Comparison of ENCODE assay signal across 19 cellular contexts in genomic region chr14:60233251-60233650, GRCh38.
"Had no signal": no experiment of that assay in that cellular context is flagged by ENCODE, and none has a peak within 500 bp of the region (broad histone marks: within the 10 kb centered on the region; RNA-seq: fewer than 3 reads in every experiment).

No MANE protein-coding gene starts in this region.

- FAIRE-seq: frontal cortex had no signal

- ATAC-seq: activated CD8-positive, alpha-beta memory T cell treated with anti-CD3 and anti-CD28 coated beads, Interleukin-2, amount 10 ng/mL, durations not matched to agents 7 days and 5 days; left ventricle myocardium superior; mucosa of descending colon; right cardiac atrium had no signal

- DNase-seq: activated CD4-positive, alpha-beta memory T cell treated with anti-CD3 and anti-CD28 coated beads, Interleukin-2, amount 10 ng/mL, durations not matched to agents 7 days and 5 days; activated CD8-positive, alpha-beta memory T cell treated with anti-CD3 and anti-CD28 coated beads, Interleukin-2, amount 10 ng/mL, durations not matched to agents 7 days and 5 days; dorsolateral prefrontal cortex; endodermal cell; head of caudate nucleus; left ventricle myocardium superior; mucosa of descending colon; naive B cell; right cardiac atrium; stimulated activated CD4-positive, alpha-beta T cell treated with anti-CD3 and anti-CD28 coated beads, Interleukin-2, amount 100 ng/mL, for 24 hours; stimulated activated naive CD4-positive, alpha-beta T cell treated with Interleukin-2 at 50 U/mL for 16 hours; SW 1271; T-helper 2 cell; transverse colon; WERI-Rb-1 had no signal

- H3K4me3 ChIP-seq: cardiac muscle cell, dorsolateral prefrontal cortex, mucosa of descending colon, prostate gland, transverse colon had no signal

- H3K9me3 ChIP-seq: mucosa of descending colon, prostate gland had no signal

- H3K36me3 ChIP-seq: cardiac muscle cell, prostate gland, transverse colon, WERI-Rb-1 had no signal

- H3K27ac ChIP-seq: cardiac muscle cell, dorsolateral prefrontal cortex, epithelial cell of prostate, prostate gland, transverse colon, WERI-Rb-1 had no signal

- H3K4me1 ChIP-seq: prostate gland had no signal

- H3K27me3 ChIP-seq: cardiac muscle cell, transverse colon had no signal
